ENCODE assay signal across 2 cellular contexts in genomic region chr1:179042700-179043099, GRCh38.
A peak's percentile ranks its signal among the peaks of the same experiment; 100 is the strongest.
TF ChIP-seq lines count a peak whose summit lies in the region.

No MANE protein-coding gene starts in this region.

TF ChIP-seq in IMR-90, 13 proteins besides CTCF, POLR2A, EP300 and RAD21:
- TF ChIP-seq CEBPB (IDR thresholded peaks at IDR 0.05; ENCODE audit: low read depth, low read length) (no peak), RFX5 (IDR thresholded peaks at IDR 0.05; ENCODE audit: low read depth, low read length) (no peak), USF2 (IDR thresholded peaks at IDR 0.05; ENCODE audit: low read depth, low read length) (no peak), BHLHE40 (IDR thresholded peaks at IDR 0.05; ENCODE audit: low read depth, low read length) (no peak), ELK1 (IDR thresholded peaks at IDR 0.05; ENCODE audit: borderline replicate concordance, low read depth, low read length) (no peak), MAZ (IDR thresholded peaks at IDR 0.05; ENCODE audit: borderline replicate concordance, low read depth, low read length) (no peak), RCOR1 (IDR thresholded peaks at IDR 0.05; ENCODE audit: insufficient replicate concordance, low read length) (no peak), CHD1 (IDR thresholded peaks at IDR 0.05; ENCODE audit: low read depth, low read length) (no peak), MAFK (IDR thresholded peaks at IDR 0.05; ENCODE audit: low read depth, low read length) (no peak), SMC3 (IDR thresholded peaks at IDR 0.05; ENCODE audit: low read depth, low read length) (no peak), FOS (IDR thresholded peaks at IDR 0.05; ENCODE audit: low read depth, low read length) (no peak), NFE2L2 (IDR thresholded peaks at IDR 0.05; ENCODE audit: low read depth, low read length) (no peak), MXI1 (IDR thresholded peaks at IDR 0.05; ENCODE audit: borderline replicate concordance, low read depth, low read length) (no peak)

TF ChIP-seq in K562, 482 proteins besides CTCF, POLR2A, EP300 and RAD21:
- peak; percentile 57; the same call in 1 of the 2 replicates for TF ChIP-seq SPI1 (IDR thresholded peaks at IDR 0.05; ENCODE audit: borderline replicate concordance, low read depth, low read length)
- no peak for TF ChIP-seq FOXM1 (IDR thresholded peaks at IDR 0.05; ENCODE audit: low read depth)
- no peak for TF ChIP-seq FOXM1 (CRISPR knock-in tag; IDR thresholded peaks at IDR 0.05; ENCODE audit: low read depth)
- peak in 1 of 2 experiments; percentile 48; a peak in 1 of 3 replicates for TF ChIP-seq CBX3 (IDR thresholded peaks at IDR 0.05; ENCODE audit: borderline replicate concordance in 1 of 2, low read length in 2 of 2)
- TF ChIP-seq PHF8 (IDR thresholded peaks at IDR 0.05; ENCODE audit: borderline replicate concordance, low read length): no peak
- TF ChIP-seq ZNF699 (CRISPR knock-in tag; IDR thresholded peaks at IDR 0.05; ENCODE audit: insufficient replicate concordance): no peak
